In the genomic region with DNA sequence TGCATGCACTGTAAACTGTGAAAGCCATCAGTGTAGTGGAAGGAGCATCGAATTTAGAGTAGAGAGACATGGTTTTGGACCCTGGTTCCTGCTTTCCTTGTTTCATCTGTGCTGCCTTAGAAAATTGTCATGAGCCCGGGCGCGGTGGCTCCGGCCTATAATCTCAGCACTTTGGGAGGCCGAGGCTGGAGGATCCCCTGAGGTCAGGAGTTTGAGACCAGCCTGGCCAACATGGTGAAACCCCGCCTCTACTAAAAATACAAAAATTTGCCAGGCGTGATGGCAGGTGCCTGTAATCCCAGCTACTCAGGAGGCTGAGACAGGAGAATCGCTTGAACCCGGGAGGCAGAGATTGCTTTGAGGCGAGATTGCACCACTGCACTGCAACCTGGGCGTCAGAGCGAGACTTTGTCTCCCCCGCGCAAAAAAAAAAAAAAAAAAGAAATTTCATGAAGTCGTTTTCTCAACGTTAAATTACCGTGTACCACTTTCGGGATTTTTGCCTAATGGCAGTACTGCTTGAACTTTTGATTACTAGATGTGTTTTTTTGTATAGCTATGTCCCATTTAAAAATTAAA, we compare ENCODE assay signal across 8 cellular contexts. TPM values are rescaled to one million over a fixed set of nuclear protein-coding genes. Genes with fewer than 3 reads are reported as not detected.
DNase-seq lines count a peak whose midpoint lies in the region; ATAC-seq, FAIRE-seq and TF ChIP-seq lines count a peak whose summit lies in the region.

No MANE protein-coding gene starts in this region.

- H3K9me3 ChIP-seq in A673 (ENCODE audit: low read depth, low read length, poor library complexity, severe bottlenecking), result no peaks in the 10 kb centered on the region
- no peaks in the 10 kb centered on the region for H3K9me3 ChIP-seq in IMR-90 (ENCODE audit: control insufficient read depth, insufficient read depth, low read length)
- H3K9me3 ChIP-seq in muscle layer of colon (ENCODE audit: low read length), result no peaks in the 10 kb centered on the region

- TF ChIP-seq POLR2A in IMR-90 (IDR thresholded peaks at IDR 0.05; ENCODE audit: low read depth, low read length) (no peak), H54 (IDR thresholded peaks at IDR 0.05; ENCODE audit: low read depth, low read length) (no peak)

- H4K20me1 ChIP-seq in IMR-90 (ENCODE audit: insufficient read depth, low read length), result no peaks in the 10 kb centered on the region

- in situ Hi-C loops in IMR-90 (cut with MboI; ENCODE audit: low sequenced_read_pairs), result no loop called here

- no peak for TF ChIP-seq RAD21 in IMR-90 (IDR thresholded peaks at IDR 0.05; ENCODE audit: low read length)

- no peak overlapping the region for H3K18ac ChIP-seq in IMR-90 (ENCODE audit: low read depth, low read length)

- H2BK15ac ChIP-seq in IMR-90 (ENCODE audit: low read depth, low read length), result no peak overlapping the region

- H3K4me3 ChIP-seq in A673 (ENCODE audit: low read depth, low read length, poor library complexity, severe bottlenecking), result peak overlapping the region; percentile 87
- peak overlapping the region; percentile 64 for H3K4me3 ChIP-seq in IMR-90 (ENCODE audit: insufficient read depth, low read depth, low read length)
- H3K4me3 ChIP-seq in muscle layer of colon (ENCODE audit: low read depth in 1 of 2, low read length in 2 of 2), result peak overlapping the region; percentile 71 to 94

- CTCF ChIA-PET in A673 (lab: Charles Lee) (interaction anchor here (0.7 kb wide), 2 partner anchors 17 to 321 kb away, joined by 3 to 6 read pairs; no protein-coding TSS in a partner anchor), IMR-90 (lab: Yijun Ruan, JAX) (interaction anchor here (0.7 kb wide), 1 partner anchor 310 kb away, joined by 6 read pairs; no protein-coding TSS in a partner anchor)

- BruUV-seq in A673 (replicated peaks; lab: Mats Ljungman, UMichigan) (no TSS peak), IMR-90 (replicated peaks; lab: Mats Ljungman, UMichigan) (TSS peak; percentile 78)

- H2AFZ ChIP-seq in IMR-90 (replicated peaks; ENCODE audit: low read length, poor library complexity), result peak overlapping the region; percentile 99

- H3K27ac ChIP-seq in A673 (ENCODE audit: low read depth, low read length, poor library complexity, severe bottlenecking) (peak overlapping the region; percentile 98), IMR-90 (ENCODE audit: insufficient read depth, low read length) (peak overlapping the region; percentile 87), caudate nucleus (ENCODE audit: low read depth, low read length) (peak overlapping the region; percentile 99), muscle layer of colon (ENCODE audit: low read depth, low read length) (peak overlapping the region; percentile 100)

- TF ChIP-seq CTCF in A673 (conservative IDR thresholded peaks at IDR 0.05; ENCODE audit: low read depth, low read length), result no peak
- no peak for TF ChIP-seq CTCF in IMR-90 (conservative IDR thresholded peaks at IDR 0.05; ENCODE audit: low read depth, low read length)

- H3K23ac ChIP-seq in IMR-90 (ENCODE audit: low read depth, low read length), result no peak overlapping the region

- no peak overlapping the region for H2BK20ac ChIP-seq in IMR-90 (ENCODE audit: low read depth, low read length)

- no peak overlapping the region for H2BK120ac ChIP-seq in IMR-90 (ENCODE audit: low read depth, low read length)

- H3K4me1 ChIP-seq in A673 (ENCODE audit: insufficient read depth, low read length, poor library complexity, severe bottlenecking) (peaks cover 9% of the 10 kb centered on the region), IMR-90 (ENCODE audit: control insufficient read depth, insufficient read depth, low read length) (no peaks in the 10 kb centered on the region), muscle layer of colon (ENCODE audit: insufficient read depth, low read length) (peaks cover 10% of the 10 kb centered on the region)

- peak overlapping the region; percentile 80 for H4K5ac ChIP-seq in IMR-90 (ENCODE audit: low read depth, low read length)

- dilution Hi-C loops in IMR-90 (cut with HindIII; ENCODE audit: low sequenced_read_pairs, unreplicated experiment), result no loop called here

- H3K36me3 ChIP-seq in A673 (ENCODE audit: insufficient read depth, low read length, poor library complexity, severe bottlenecking) (no peaks in the 10 kb centered on the region), IMR-90 (ENCODE audit: control insufficient read depth, insufficient read depth, low read length) (no peaks in the 10 kb centered on the region; the same call in 1 of the 2 replicates), muscle layer of colon (ENCODE audit: insufficient read depth, low read length) (peaks cover 20% of the 10 kb centered on the region)

- 40% methylated on average over 10 of the region's 19 CpGs; no CpG with 5 or more reads in 1 of the 2 experiments for WGBS in IMR-90 (ENCODE audit: extremely low coverage in 2 of 2, insufficient read length in 1 of 2), 2 experiments

- H3K79me1 ChIP-seq in IMR-90 (ENCODE audit: low read depth in 1 of 2, low read length in 2 of 2), result peaks cover 0 to 11% of the 10 kb centered on the region in 2 experiments; a peak in 1 of 4 replicates

- intact Hi-C loops in A673 (cut with micrococcal nuclease; ENCODE audit: unreplicated experiment) (no loop called here), IMR-90 (cut with micrococcal nuclease) (loop anchor here (5.0 to 10.0 kb wide), 2 partner anchors 71 to 264 kb away; partner anchors contain the start of gene ARL6IP1)

- ATAC-seq in IMR-90 (ENCODE audit: low read depth) (no peak), HG03175 (IDR thresholded peaks at IDR 0.05; ENCODE audit: unreplicated experiment) (no peak)

- POLR2A ChIA-PET in A673 (lab: Charles Lee; ENCODE audit: low non-redundant PET), result no interaction called here
- POLR2A ChIA-PET in IMR-90 (lab: Charles Lee; ENCODE audit: unreplicated experiment), result no interaction called here

- H3K9ac ChIP-seq in IMR-90 (ENCODE audit: low read depth, low read length) (peak overlapping the region; percentile 63), muscle layer of colon (ENCODE audit: low read length) (peak overlapping the region; percentile 69)

- H3K9me1 ChIP-seq in IMR-90 (ENCODE audit: insufficient read depth, low read length), result no peaks in the 10 kb centered on the region

- H4K91ac ChIP-seq in IMR-90 (ENCODE audit: insufficient read depth, low read depth, low read length), result peak overlapping the region; percentile 70; the same call in 1 of the 2 replicates

- H3K4ac ChIP-seq in IMR-90 (ENCODE audit: low read depth, low read length), result peak overlapping the region; percentile 57

- H3K56ac ChIP-seq in IMR-90 (ENCODE audit: extremely low read depth, insufficient read depth, low read length), result no peak overlapping the region

- peak overlapping the region; percentile 84 to 89 for H4K8ac ChIP-seq in IMR-90 (ENCODE audit: low read depth in 2 of 2, low read length in 2 of 2)

- peak overlapping the region; percentile 89 for H2AK9ac ChIP-seq in IMR-90 (replicated peaks; ENCODE audit: low read depth, low read length, poor library complexity)

- peak overlapping the region; percentile 86 for H3K4me2 ChIP-seq in IMR-90 (ENCODE audit: low read depth, low read length)

- peak overlapping the region; percentile 96; the same call in 1 of the 2 replicates for H3K14ac ChIP-seq in IMR-90 (replicated peaks; ENCODE audit: low read depth, low read length)

- H3K27me3 ChIP-seq in A673 (replicated peaks; ENCODE audit: insufficient read depth, low read depth, low read length, poor library complexity) (no peaks in the 10 kb centered on the region), IMR-90 (ENCODE audit: control insufficient read depth, insufficient read depth, low read length) (no peaks in the 10 kb centered on the region), muscle layer of colon (ENCODE audit: control insufficient read depth in 1 of 2, insufficient read depth in 2 of 2, low read length in 2 of 2) (no peaks in the 10 kb centered on the region)

- no peak for FAIRE-seq in H54 (lab: Jason Lieb, UNC)

- DNase-seq in A673 (ENCODE audit: low spot score) (no peak), IMR-90 (no peak), caudate nucleus (lab: John Stamatoyannopoulos, UW) (peak in 3 of 61 donors; percentile 31 to 40 (median 31)), DMS 273 treated with DMSO at 0.1 percent for 48 hours (lab: John Stamatoyannopoulos, UW) (no peak), H54 (ENCODE audit: insufficient read length, low spot score) (no peak), DMS153 treated with DMSO at 0.1 percent for 48 hours (lab: John Stamatoyannopoulos, UW; ENCODE audit: unreplicated experiment) (no peak)

- no peak overlapping the region for H2AK5ac ChIP-seq in IMR-90 (ENCODE audit: low read depth, low read length)

- no peak overlapping the region for H2BK5ac ChIP-seq in IMR-90 (ENCODE audit: low read depth, low read length, poor library complexity, severe bottlenecking)

TF ChIP-seq in IMR-90, 13 proteins besides CTCF, POLR2A, EP300 and RAD21:
- TF ChIP-seq MAZ (IDR thresholded peaks at IDR 0.05; ENCODE audit: borderline replicate concordance, low read depth, low read length), result no peak
- TF ChIP-seq CEBPB (IDR thresholded peaks at IDR 0.05; ENCODE audit: low read depth, low read length), result no peak
- TF ChIP-seq BHLHE40 (IDR thresholded peaks at IDR 0.05; ENCODE audit: low read depth, low read length), result no peak
- TF ChIP-seq FOS (IDR thresholded peaks at IDR 0.05; ENCODE audit: low read depth, low read length), result no peak
- no peak for TF ChIP-seq SMC3 (IDR thresholded peaks at IDR 0.05; ENCODE audit: low read depth, low read length)
- no peak for TF ChIP-seq RCOR1 (IDR thresholded peaks at IDR 0.05; ENCODE audit: insufficient replicate concordance, low read length)
- no peak for TF ChIP-seq MXI1 (IDR thresholded peaks at IDR 0.05; ENCODE audit: borderline replicate concordance, low read depth, low read length)

RNA-seq across cellular contexts. Expression of gene COQ7, which starts 0.9 kb away (rescaled TPM):
- 22.7 and 24.3 TPM in 2 replicates for total RNA-seq in A673 (2021)
- total RNA-seq in IMR-90 (2012; rRNA removed), result 10.9 and 15.0 TPM in 2 replicates
- polyA plus RNA-seq in IMR-90 (2012; rRNA removed), result 9.4 and 13.6 TPM in 2 replicates
- 9.4 and 10.0 TPM in 2 replicates for polyA plus RNA-seq in IMR-90 (2012; cell fraction: cytosol; rRNA removed)
- 5.1 and 17.6 TPM in 2 replicates for polyA plus RNA-seq in IMR-90 (2012; cell fraction: nucleus; rRNA removed; ENCODE audit: low replicate concordance)

RNA-seq across cellular contexts. Expression of gene ITPRIPL2, which starts 45.4 kb away (rescaled TPM):
- 20.2 and 22.8 TPM in 2 replicates for total RNA-seq in A673 (2021)
- total RNA-seq in IMR-90 (2012; rRNA removed), result 11.1 and 15.0 TPM in 2 replicates
- polyA plus RNA-seq in IMR-90 (2012; rRNA removed), result 9.2 and 10.1 TPM in 2 replicates
- polyA plus RNA-seq in IMR-90 (2012; cell fraction: cytosol; rRNA removed), result 5.2 and 16.1 TPM in 2 replicates
- polyA plus RNA-seq in IMR-90 (2012; cell fraction: nucleus; rRNA removed; ENCODE audit: low replicate concordance), result 6.1 and 13.7 TPM in 2 replicates
